Comparison of ENCODE assay signal across 1 cellular context in genomic region chr5:138464388-138465287, GRCh38.
TF ChIP-seq lines count a peak whose summit lies in the region.

No MANE protein-coding gene starts in this region.

TF ChIP-seq in K562, 482 proteins besides CTCF, POLR2A, EP300 and RAD21 (continued from another document and continues in another):
- TF ChIP-seq TRIM25 (IDR thresholded peaks at IDR 0.05; ENCODE audit: borderline replicate concordance), result no peak
- TF ChIP-seq MAX (CRISPR knock-in tag; IDR thresholded peaks at IDR 0.05), result peak; percentile 65; the same call in 1 of the 2 replicates
- peak; percentile 25; the same call in 1 of the 2 replicates for TF ChIP-seq ZNF175 (CRISPR knock-in tag; IDR thresholded peaks at IDR 0.05; ENCODE audit: low read depth)
- no peak for TF ChIP-seq ZMIZ1 (IDR thresholded peaks at IDR 0.05; ENCODE audit: low read depth in 2 of 2, low read length in 2 of 2)
- TF ChIP-seq SREBF1 (IDR thresholded peaks at IDR 0.05; ENCODE audit: borderline replicate concordance, low read depth, low read length), result 0 out of 2 replicates have a peak, but pooled peaks have one; percentile 33
- no peak for TF ChIP-seq ZNF347 (CRISPR knock-in tag; IDR thresholded peaks at IDR 0.05; ENCODE audit: low read depth)
- 0 out of 4 replicates have a peak, but pooled peaks of 1 of the 2 experiments have one; percentile 46 for TF ChIP-seq ZNF318 (IDR thresholded peaks at IDR 0.05; ENCODE audit: borderline replicate concordance in 1 of 2, low read depth in 1 of 2)
- TF ChIP-seq CTBP1 (IDR thresholded peaks at IDR 0.05; ENCODE audit: borderline replicate concordance), result peak; percentile 78
- TF ChIP-seq STAT6 (CRISPR knock-in tag; IDR thresholded peaks at IDR 0.05), result 0 out of 2 replicates have a peak, but pooled peaks have one; percentile 47
- TF ChIP-seq HDAC1 (IDR thresholded peaks at IDR 0.05), result peak in 1 of 2 experiments; percentile 57; a peak in 2 of 4 replicates
- TF ChIP-seq ETV5 (CRISPR knock-in tag; IDR thresholded peaks at IDR 0.05; ENCODE audit: low read depth), result peak; percentile 24
- no peak for TF ChIP-seq TOE1 (IDR thresholded peaks at IDR 0.05; ENCODE audit: borderline replicate concordance)
- TF ChIP-seq TOE1 (CRISPR knock-in tag; IDR thresholded peaks at IDR 0.05; ENCODE audit: borderline replicate concordance, low read depth), result no peak
- TF ChIP-seq RBM17 (IDR thresholded peaks at IDR 0.05; ENCODE audit: borderline replicate concordance, low read depth, low read length), result no peak
- TF ChIP-seq FUS (optimal IDR thresholded peaks at IDR 0.05; ENCODE audit: low read depth, low read length), result peak; percentile 2
- peak; percentile 82; the same call in 1 of the 2 replicates for TF ChIP-seq HNRNPL (IDR thresholded peaks at IDR 0.05; ENCODE audit: low read depth, low read length)
- peak; percentile 8; the same call in 1 of the 2 replicates for TF ChIP-seq NR4A1 (CRISPR knock-in tag; IDR thresholded peaks at IDR 0.05)
- no peak for TF ChIP-seq NR4A1 (tag; IDR thresholded peaks at IDR 0.05)
- TF ChIP-seq EGR1 (conservative IDR thresholded peaks at IDR 0.05), result peak; percentile 99
- TF ChIP-seq NR2F6 (CRISPR knock-in tag; IDR thresholded peaks at IDR 0.05), result no peak
- TF ChIP-seq ZBTB8A (IDR thresholded peaks at IDR 0.05; ENCODE audit: partially characterized antibody), result no peak
- TF ChIP-seq ATF1 (CRISPR knock-in tag; IDR thresholded peaks at IDR 0.05), result no peak
- TF ChIP-seq ATF1 (tag; IDR thresholded peaks at IDR 0.05), result no peak; the same call in 1 of the 2 replicates
- TF ChIP-seq ZNF561 (CRISPR knock-in tag; conservative IDR thresholded peaks at IDR 0.05), result no peak
- TF ChIP-seq CHD2 (IDR thresholded peaks at IDR 0.05; ENCODE audit: low read depth, low read length), result peak; percentile 93
- no peak for TF ChIP-seq DIDO1 (tag; IDR thresholded peaks at IDR 0.05; ENCODE audit: low read depth)
- TF ChIP-seq RBM39 (optimal IDR thresholded peaks at IDR 0.05; ENCODE audit: low read depth, low read length), result no peak
- peak; percentile 73 to 87 for TF ChIP-seq MNT (conservative IDR thresholded peaks at IDR 0.05)
- TF ChIP-seq PHB (CRISPR knock-in tag; IDR thresholded peaks at IDR 0.05), result peak; percentile 90
- TF ChIP-seq ESRRB (CRISPR knock-in tag; IDR thresholded peaks at IDR 0.05; ENCODE audit: borderline replicate concordance), result no peak
- peak in 1 of 2 experiments; percentile 90; a peak in 2 of 4 replicates for TF ChIP-seq ZNF639 (CRISPR knock-in tag; conservative IDR thresholded peaks at IDR 0.05 in 1 of 2, IDR thresholded peaks at IDR 0.05 in 1 of 2)
- no peak for TF ChIP-seq GTF2F1 (IDR thresholded peaks at IDR 0.05; ENCODE audit: low read depth, low read length)
- TF ChIP-seq NFIX (CRISPR knock-in tag; IDR thresholded peaks at IDR 0.05; ENCODE audit: low read depth), result no peak
- TF ChIP-seq MCM7 (IDR thresholded peaks at IDR 0.05), result no peak
- TF ChIP-seq HNRNPH1 (optimal IDR thresholded peaks at IDR 0.05; ENCODE audit: low read depth, low read length), result no peak
